ENCODE assay signal across 25 cellular contexts in genomic region chr21:39109163-39109530, GRCh38.
A peak's percentile ranks its signal among the peaks of the same experiment; 100 is the strongest.
DNase-seq lines count a peak whose midpoint lies in the region; ATAC-seq and TF ChIP-seq lines count a peak whose summit lies in the region.
"Had no signal": no experiment of that assay in that cellular context is flagged by ENCODE, and none has a peak within 500 bp of the region (broad histone marks: within the 10 kb centered on the region; RNA-seq: fewer than 3 reads in every experiment).

No MANE protein-coding gene starts in this region.

- DNase-seq in activated CD8-positive, alpha-beta memory T cell treated with anti-CD3 and anti-CD28 coated beads for 24 hours: peak; percentile 11
- no peak for DNase-seq in activated CD8-positive, alpha-beta memory T cell treated with anti-CD3 and anti-CD28 coated beads, Interleukin-2, amount 50 U/mL, for 48 hours
- no peak for DNase-seq in IMR-90
- DNase-seq in NCI-H1436 treated with DMSO at 0.1 percent for 48 hours (lab: John Stamatoyannopoulos, UW): no peak
- DNase-seq: ACHN; BE2C; C1 segment of cervical spinal cord; CD4-positive, alpha-beta memory T cell; CD4-positive, CD25-positive, alpha-beta regulatory T cell; CD8-positive, alpha-beta memory T cell; COR-L47; DMS 273 treated with DMSO at 0.1 percent for 48 hours; DMS153; DMS53; DMS79; DND-41; EL; GDM1 had no signal

- H3K9ac ChIP-seq in IMR-90 (ENCODE audit: low read depth, low read length): no peak overlapping the region
- H3K9ac ChIP-seq: BLaER1 had no signal

- peak overlapping the region; percentile 80; the same call in 1 of the 2 replicates for H2AK5ac ChIP-seq in IMR-90 (ENCODE audit: low read depth, low read length)

- peak overlapping the region; percentile 73 for H2BK120ac ChIP-seq in IMR-90 (ENCODE audit: low read depth, low read length)

- H3K23ac ChIP-seq in IMR-90 (ENCODE audit: low read depth, low read length): no peak overlapping the region

- in situ Hi-C loops in IMR-90 (cut with MboI; ENCODE audit: low sequenced_read_pairs): no loop called here

- H4K91ac ChIP-seq in IMR-90 (ENCODE audit: insufficient read depth, low read depth, low read length): 0 out of 2 replicates have a peak overlapping the region, but pooled peaks have one; percentile 48

- H3K18ac ChIP-seq in IMR-90 (ENCODE audit: low read depth, low read length): no peak overlapping the region; the same call in 1 of the 2 replicates

- CTCF ChIA-PET in IMR-90 (lab: Yijun Ruan, JAX): interaction anchor here (0.9 kb wide), 1 partner anchor 28 kb away, joined by 5 read pairs; no protein-coding TSS in a partner anchor

- no peaks in the 10 kb centered on the region for H3K79me1 ChIP-seq in IMR-90 (ENCODE audit: low read depth in 1 of 2, low read length in 2 of 2)

- H4K20me1 ChIP-seq in IMR-90 (ENCODE audit: insufficient read depth, low read length): no peaks in the 10 kb centered on the region
- H4K20me1 ChIP-seq: BLaER1 had no signal

- H3K4me2 ChIP-seq in IMR-90 (ENCODE audit: low read depth, low read length): no peak overlapping the region
- H3K4me2 ChIP-seq: A549, BLaER1 had no signal

- H2AFZ ChIP-seq in IMR-90 (replicated peaks; ENCODE audit: low read length, poor library complexity): no peak overlapping the region

- H3K27me3 Mint-ChIP-seq in dendritic cell treated with granulocyte-macrophage colony-stimulating factor and Interleukin-4, amounts not matched to agents 40 ng/mL and 50 ng/mL, for 4 days: peaks cover 9% of the 10 kb centered on the region
- H3K27me3 Mint-ChIP-seq: CD4-positive, CD25-positive, alpha-beta regulatory T cell had no signal

- 0 out of 2 replicates have a peak, but pooled peaks cover 2% of the 10 kb centered on the region for H3K27me3 ChIP-seq in IMR-90 (ENCODE audit: control insufficient read depth, insufficient read depth, low read length)
- H3K27me3 ChIP-seq: BE2C, BLaER1 had no signal

- H3K4me1 Mint-ChIP-seq in dendritic cell treated with granulocyte-macrophage colony-stimulating factor and Interleukin-4, amounts not matched to agents 40 ng/mL and 50 ng/mL, for 4 days (ENCODE audit: low read depth): peaks cover 50% of the 10 kb centered on the region
- H3K4me1 Mint-ChIP-seq: CD4-positive, alpha-beta memory T cell; CD4-positive, CD25-positive, alpha-beta regulatory T cell; CD8-positive, alpha-beta memory T cell had no signal

- no peak overlapping the region; the same call in 1 of the 2 replicates for H4K5ac ChIP-seq in IMR-90 (ENCODE audit: low read depth, low read length)

- intact Hi-C loops in IMR-90 (cut with micrococcal nuclease): no loop called here
- intact Hi-C loops in dendritic cell treated with granulocyte-macrophage colony-stimulating factor and Interleukin-4, amounts not matched to agents 40 ng/mL and 50 ng/mL, for 4 days (cut with micrococcal nuclease): no loop called here

- no peak for ATAC-seq in IMR-90 (ENCODE audit: low read depth)
- no peak for ATAC-seq in HG02884 (IDR thresholded peaks at IDR 0.05; ENCODE audit: unreplicated experiment)
- ATAC-seq: A549, GM12878 had no signal

- no peak overlapping the region for H3K56ac ChIP-seq in IMR-90 (ENCODE audit: extremely low read depth, insufficient read depth, low read length)

- peaks cover 13% of the 10 kb centered on the region for H3K9me1 ChIP-seq in IMR-90 (ENCODE audit: insufficient read depth, low read length)

- no peak overlapping the region for H3K27ac ChIP-seq in IMR-90 (ENCODE audit: insufficient read depth, low read length)
- H3K27ac ChIP-seq: 22Rv1, A549, BLaER1 had no signal

- no peak overlapping the region for H3K4me3 Mint-ChIP-seq in dendritic cell treated with granulocyte-macrophage colony-stimulating factor and Interleukin-4, amounts not matched to agents 40 ng/mL and 50 ng/mL, for 4 days
- H3K4me3 Mint-ChIP-seq: CD14-positive monocyte; CD4-positive, alpha-beta memory T cell; CD4-positive, CD25-positive, alpha-beta regulatory T cell; CD8-positive, alpha-beta memory T cell had no signal

- no TSS peak for BruUV-seq in IMR-90 (replicated peaks; lab: Mats Ljungman, UMichigan)

- H2BK20ac ChIP-seq in IMR-90 (ENCODE audit: low read depth, low read length): peak overlapping the region; percentile 64

- H3K4me1 ChIP-seq in IMR-90 (ENCODE audit: control insufficient read depth, insufficient read depth, low read length): peaks cover 15% of the 10 kb centered on the region
- H3K4me1 ChIP-seq: BE2C had no signal

- TF ChIP-seq POLR2A in IMR-90 (IDR thresholded peaks at IDR 0.05; ENCODE audit: low read depth, low read length): no peak

- TF ChIP-seq CTCF in IMR-90 (conservative IDR thresholded peaks at IDR 0.05; ENCODE audit: low read depth, low read length): no peak

- H3K14ac ChIP-seq in IMR-90 (replicated peaks; ENCODE audit: low read depth, low read length): no peak overlapping the region

- H3K4me3 ChIP-seq in IMR-90 (ENCODE audit: insufficient read depth, low read depth, low read length): no peak overlapping the region
- H3K4me3 ChIP-seq: A549, BLaER1, GM12878 had no signal

- no peaks in the 10 kb centered on the region for H3K9me3 Mint-ChIP-seq in dendritic cell treated with granulocyte-macrophage colony-stimulating factor and Interleukin-4, amounts not matched to agents 40 ng/mL and 50 ng/mL, for 4 days
- H3K9me3 Mint-ChIP-seq: CD4-positive, alpha-beta memory T cell; CD8-positive, alpha-beta memory T cell had no signal

- TF ChIP-seq RAD21 in IMR-90 (IDR thresholded peaks at IDR 0.05; ENCODE audit: low read length): no peak

- H2BK15ac ChIP-seq in IMR-90 (ENCODE audit: low read depth, low read length): peak overlapping the region; percentile 26; the same call in 2 of the 3 replicates

- no CpG with 5 or more reads among the region's 6 CpGs for WGBS in IMR-90 (ENCODE audit: extremely low coverage in 2 of 2, insufficient read length in 1 of 2), 2 experiments

- H3K27ac Mint-ChIP-seq in dendritic cell treated with granulocyte-macrophage colony-stimulating factor and Interleukin-4, amounts not matched to agents 40 ng/mL and 50 ng/mL, for 4 days: peak overlapping the region; percentile 57
- H3K27ac Mint-ChIP-seq: CD14-positive monocyte; CD4-positive, CD25-positive, alpha-beta regulatory T cell; CD8-positive, alpha-beta memory T cell had no signal

- peak overlapping the region; percentile 77 for H3K4ac ChIP-seq in IMR-90 (ENCODE audit: low read depth, low read length)

- H3K36me3 ChIP-seq in IMR-90 (ENCODE audit: control insufficient read depth, insufficient read depth, low read length): no peaks in the 10 kb centered on the region
- H3K36me3 ChIP-seq: BE2C, BLaER1 had no signal

- H4K8ac ChIP-seq in IMR-90 (ENCODE audit: low read depth in 2 of 2, low read length in 2 of 2): no peak overlapping the region

- no peaks in the 10 kb centered on the region; the same call in 1 of the 2 replicates for H3K9me3 ChIP-seq in IMR-90 (ENCODE audit: control insufficient read depth, insufficient read depth, low read length)
- H3K9me3 ChIP-seq: A549, BE2C had no signal

- no peak overlapping the region for H2BK5ac ChIP-seq in IMR-90 (ENCODE audit: low read depth, low read length, poor library complexity, severe bottlenecking)

- peak overlapping the region; percentile 5 for H2AK9ac ChIP-seq in IMR-90 (replicated peaks; ENCODE audit: low read depth, low read length, poor library complexity)

- dilution Hi-C loops in IMR-90 (cut with HindIII; ENCODE audit: low sequenced_read_pairs, unreplicated experiment): no loop called here

- POLR2A ChIA-PET in IMR-90 (lab: Charles Lee; ENCODE audit: unreplicated experiment): no interaction called here

- H3K36me3 Mint-ChIP-seq in dendritic cell treated with granulocyte-macrophage colony-stimulating factor and Interleukin-4, amounts not matched to agents 40 ng/mL and 50 ng/mL, for 4 days (ENCODE audit: low read depth): no peaks in the 10 kb centered on the region
- H3K36me3 Mint-ChIP-seq: CD4-positive, alpha-beta memory T cell; CD4-positive, CD25-positive, alpha-beta regulatory T cell; CD8-positive, alpha-beta memory T cell had no signal

TF ChIP-seq in IMR-90, 13 proteins besides CTCF, POLR2A, EP300 and RAD21:
- no peak for TF ChIP-seq CEBPB (IDR thresholded peaks at IDR 0.05; ENCODE audit: low read depth, low read length)
- TF ChIP-seq FOS (IDR thresholded peaks at IDR 0.05; ENCODE audit: low read depth, low read length): no peak
- no peak for TF ChIP-seq MAFK (IDR thresholded peaks at IDR 0.05; ENCODE audit: low read depth, low read length)
- no peak for TF ChIP-seq BHLHE40 (IDR thresholded peaks at IDR 0.05; ENCODE audit: low read depth, low read length)
- TF ChIP-seq RCOR1 (IDR thresholded peaks at IDR 0.05; ENCODE audit: insufficient replicate concordance, low read length): no peak
- TF ChIP-seq, protein P1, sequence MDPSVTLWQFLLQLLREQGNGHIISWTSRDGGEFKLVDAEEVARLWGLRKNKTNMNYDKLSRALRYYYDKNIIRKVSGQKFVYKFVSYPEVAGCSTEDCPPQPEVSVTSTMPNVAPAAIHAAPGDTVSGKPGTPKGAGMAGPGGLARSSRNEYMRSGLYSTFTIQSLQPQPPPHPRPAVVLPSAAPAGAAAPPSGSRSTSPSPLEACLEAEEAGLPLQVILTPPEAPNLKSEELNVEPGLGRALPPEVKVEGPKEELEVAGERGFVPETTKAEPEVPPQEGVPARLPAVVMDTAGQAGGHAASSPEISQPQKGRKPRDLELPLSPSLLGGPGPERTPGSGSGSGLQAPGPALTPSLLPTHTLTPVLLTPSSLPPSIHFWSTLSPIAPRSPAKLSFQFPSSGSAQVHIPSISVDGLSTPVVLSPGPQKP (IDR thresholded peaks at IDR 0.05; ENCODE audit: borderline replicate concordance, low read depth, low read length): no peak
- TF ChIP-seq MAZ (IDR thresholded peaks at IDR 0.05; ENCODE audit: borderline replicate concordance, low read depth, low read length): no peak
- TF ChIP-seq SMC3 (IDR thresholded peaks at IDR 0.05; ENCODE audit: low read depth, low read length): no peak
- TF ChIP-seq, protein P2, sequence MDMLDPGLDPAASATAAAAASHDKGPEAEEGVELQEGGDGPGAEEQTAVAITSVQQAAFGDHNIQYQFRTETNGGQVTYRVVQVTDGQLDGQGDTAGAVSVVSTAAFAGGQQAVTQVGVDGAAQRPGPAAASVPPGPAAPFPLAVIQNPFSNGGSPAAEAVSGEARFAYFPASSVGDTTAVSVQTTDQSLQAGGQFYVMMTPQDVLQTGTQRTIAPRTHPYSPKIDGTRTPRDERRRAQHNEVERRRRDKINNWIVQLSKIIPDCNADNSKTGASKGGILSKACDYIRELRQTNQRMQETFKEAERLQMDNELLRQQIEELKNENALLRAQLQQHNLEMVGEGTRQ (IDR thresholded peaks at IDR 0.05; ENCODE audit: low read depth, low read length): no peak
- no peak for TF ChIP-seq CHD1 (IDR thresholded peaks at IDR 0.05; ENCODE audit: low read depth, low read length)
- TF ChIP-seq MXI1 (IDR thresholded peaks at IDR 0.05; ENCODE audit: borderline replicate concordance, low read depth, low read length): no peak
- no peak for TF ChIP-seq NFE2L2 (IDR thresholded peaks at IDR 0.05; ENCODE audit: low read depth, low read length)
- no peak for TF ChIP-seq RFX5 (IDR thresholded peaks at IDR 0.05; ENCODE audit: low read depth, low read length)
